25 cellular contexts compared by ENCODE assay signal in genomic region chr2:124836415-124836814, GRCh38.
DNase-seq lines count a peak whose midpoint lies in the region; FAIRE-seq and TF ChIP-seq lines count a peak whose summit lies in the region.
"Had no signal": no experiment of that assay in that cellular context is flagged by ENCODE, and none has a peak within 500 bp of the region (broad histone marks: within the 10 kb centered on the region; RNA-seq: fewer than 3 reads in every experiment).

No MANE protein-coding gene starts in this region.

- H2BK15ac ChIP-seq in mesenchymal stem cell (ENCODE audit: low read depth, poor library complexity, severe bottlenecking): no peak overlapping the region

- no peak overlapping the region for H3K4ac ChIP-seq in mesenchymal stem cell (ENCODE audit: low read depth in 1 of 2, low read length in 2 of 2)

- 0% methylated on average over 1 of the region's 3 CpGs for WGBS in mesenchymal stem cell
- 28% methylated on average over 3 of the region's 3 CpGs for WGBS in prostate gland

- no peak overlapping the region for H3K4me2 ChIP-seq in mesenchymal stem cell (ENCODE audit: low read length, poor library complexity, severe bottlenecking)

- no peaks in the 10 kb centered on the region for H3K4me1 ChIP-seq in mesenchymal stem cell (ENCODE audit: control insufficient read depth, insufficient read depth, low read depth, low read length)
- H3K4me1 ChIP-seq in prostate gland (replicated peaks): no peaks in the 10 kb centered on the region
- H3K4me1 ChIP-seq: body of pancreas had no signal

- no peaks in the 10 kb centered on the region for H3K27me3 Mint-ChIP-seq in endothelial cell (ENCODE audit: unreplicated experiment)
- no peaks in the 10 kb centered on the region for H3K27me3 Mint-ChIP-seq in activated T-helper 1 cell treated with anti-CD3 and anti-CD28 coated beads, Interleukin-12 subunit alpha, Interleukin-12 subunit beta, Interleukin-2, Interleukin-4 antibody, amounts not matched to agents 30 ng/mL and 10 ng/mL and 1 ng/mL, durations not matched to agents 14 hours and 24 hours and 36 hours (ENCODE audit: insufficient read depth)
- H3K27me3 Mint-ChIP-seq: memory B cell; naive thymus-derived CD4-positive, alpha-beta T cell had no signal

- FAIRE-seq in bronchial epithelial cell (lab: Jason Lieb, UNC): no peak

- H3K18ac ChIP-seq in mesenchymal stem cell (ENCODE audit: low read depth in 1 of 2, low read length in 2 of 2): no peak overlapping the region

- no peak overlapping the region for H3K14ac ChIP-seq in mesenchymal stem cell (ENCODE audit: low read length in 2 of 2)

- intact Hi-C loops in activated T-helper 1 cell treated with anti-CD3 and anti-CD28 coated beads, Interleukin-12 subunit alpha, Interleukin-12 subunit beta, Interleukin-2, Interleukin-4 antibody, amounts not matched to agents 30 ng/mL and 10 ng/mL and 1 ng/mL, durations not matched to agents 14 hours and 24 hours and 36 hours (cut with micrococcal nuclease): no loop called here
- intact Hi-C loops in prostate gland (cut with DNase I): no loop called here

- no peak overlapping the region for H2BK120ac ChIP-seq in mesenchymal stem cell (ENCODE audit: low read depth, low read length)

- H3K4me1 Mint-ChIP-seq in endothelial cell (ENCODE audit: unreplicated experiment): no peaks in the 10 kb centered on the region
- H3K4me1 Mint-ChIP-seq in activated T-helper 1 cell treated with anti-CD3 and anti-CD28 coated beads, Interleukin-12 subunit alpha, Interleukin-12 subunit beta, Interleukin-2, Interleukin-4 antibody, amounts not matched to agents 30 ng/mL and 10 ng/mL and 1 ng/mL, durations not matched to agents 14 hours and 24 hours and 36 hours (ENCODE audit: low read depth): no peaks in the 10 kb centered on the region
- H3K4me1 Mint-ChIP-seq: CD4-positive, alpha-beta memory T cell; memory B cell; naive thymus-derived CD4-positive, alpha-beta T cell had no signal

- H3K27me3 ChIP-seq in bronchial epithelial cell (ENCODE audit: control insufficient read depth, insufficient read depth, low read length) (no peaks in the 10 kb centered on the region), mesenchymal stem cell (ENCODE audit: control insufficient read depth in 1 of 2, insufficient read depth in 1 of 2, low read length in 2 of 2) (no peaks in the 10 kb centered on the region), prostate gland (replicated peaks; ENCODE audit: insufficient read depth) (no peaks in the 10 kb centered on the region)
- H3K27me3 ChIP-seq: body of pancreas had no signal

- H2BK5ac ChIP-seq in mesenchymal stem cell (ENCODE audit: low read depth, low read length, poor library complexity, severe bottlenecking): no peak overlapping the region

- no peaks in the 10 kb centered on the region for H3K79me1 ChIP-seq in mesenchymal stem cell (replicated peaks; ENCODE audit: low read length, poor library complexity, severe bottlenecking)

- no peaks in the 10 kb centered on the region for H3K9me3 Mint-ChIP-seq in endothelial cell (ENCODE audit: unreplicated experiment)
- peaks cover 10% of the 10 kb centered on the region for H3K9me3 Mint-ChIP-seq in activated T-helper 1 cell treated with anti-CD3 and anti-CD28 coated beads, Interleukin-12 subunit alpha, Interleukin-12 subunit beta, Interleukin-2, Interleukin-4 antibody, amounts not matched to agents 30 ng/mL and 10 ng/mL and 1 ng/mL, durations not matched to agents 14 hours and 24 hours and 36 hours

- no peak overlapping the region for H3K4me3 Mint-ChIP-seq in endothelial cell (ENCODE audit: unreplicated experiment)
- no peak overlapping the region for H3K4me3 Mint-ChIP-seq in activated T-helper 1 cell treated with anti-CD3 and anti-CD28 coated beads, Interleukin-12 subunit alpha, Interleukin-12 subunit beta, Interleukin-2, Interleukin-4 antibody, amounts not matched to agents 30 ng/mL and 10 ng/mL and 1 ng/mL, durations not matched to agents 14 hours and 24 hours and 36 hours
- H3K4me3 Mint-ChIP-seq: activated T-cell treated with anti-CD3 and anti-CD28 coated beads, Interleukin-2, amount 50 U/mL, for 72 hours; CD4-positive, alpha-beta memory T cell; H9; memory B cell; naive thymus-derived CD4-positive, alpha-beta T cell had no signal

- H3K9ac ChIP-seq in mesenchymal stem cell (ENCODE audit: low read length): no peak overlapping the region

- H3K23ac ChIP-seq in mesenchymal stem cell (ENCODE audit: low read length in 2 of 2): no peak overlapping the region

- H4K8ac ChIP-seq in mesenchymal stem cell (ENCODE audit: low read length): no peak overlapping the region

- no peaks in the 10 kb centered on the region for H3K9me3 ChIP-seq in mesenchymal stem cell (ENCODE audit: control insufficient read depth, low read length)
- H3K9me3 ChIP-seq in prostate gland: no peaks in the 10 kb centered on the region
- H3K9me3 ChIP-seq: body of pancreas had no signal

- H2BK12ac ChIP-seq in mesenchymal stem cell (ENCODE audit: low read length in 2 of 2): no peak overlapping the region

- no peak overlapping the region for H2AFZ ChIP-seq in mesenchymal stem cell (ENCODE audit: low read depth, low read length)

- H3K27ac Mint-ChIP-seq in endothelial cell (ENCODE audit: unreplicated experiment): no peak overlapping the region
- no peak overlapping the region for H3K27ac Mint-ChIP-seq in activated T-helper 1 cell treated with anti-CD3 and anti-CD28 coated beads, Interleukin-12 subunit alpha, Interleukin-12 subunit beta, Interleukin-2, Interleukin-4 antibody, amounts not matched to agents 30 ng/mL and 10 ng/mL and 1 ng/mL, durations not matched to agents 14 hours and 24 hours and 36 hours
- H3K27ac Mint-ChIP-seq: activated T-cell treated with anti-CD3 and anti-CD28 coated beads, Interleukin-2, amount 50 U/mL, for 72 hours; CD4-positive, alpha-beta memory T cell; H9; memory B cell; naive thymus-derived CD4-positive, alpha-beta T cell had no signal

- H3K27ac ChIP-seq in mesenchymal stem cell (ENCODE audit: low read length, poor library complexity, severe bottlenecking): no peak overlapping the region
- no peak overlapping the region for H3K27ac ChIP-seq in prostate gland
- H3K27ac ChIP-seq: body of pancreas had no signal

- H2AK5ac ChIP-seq in mesenchymal stem cell (ENCODE audit: low read length, severe bottlenecking): no peak overlapping the region

- TF ChIP-seq CTCF in AG09319 (IDR thresholded peaks at IDR 0.05; ENCODE audit: low read depth, low read length) (no peak), bronchial epithelial cell (IDR thresholded peaks at IDR 0.05; ENCODE audit: insufficient read depth, low read length, severe bottlenecking) (no peak), endothelial cell (IDR thresholded peaks at IDR 0.05; ENCODE audit: unreplicated experiment) (no peak), prostate gland (IDR thresholded peaks at IDR 0.05) (no peak)

- no peak overlapping the region for H4K91ac ChIP-seq in mesenchymal stem cell (ENCODE audit: low read length)

- no peak for TF ChIP-seq POLR2A in prostate gland (IDR thresholded peaks at IDR 0.05)

- H3K4me3 ChIP-seq in bronchial epithelial cell (ENCODE audit: low read depth, low read length) (no peak overlapping the region), mesenchymal stem cell (ENCODE audit: insufficient read depth in 1 of 2, low read depth in 1 of 2, low read length in 2 of 2) (no peak overlapping the region), prostate gland (no peak overlapping the region)
- H3K4me3 ChIP-seq: body of pancreas had no signal

- H3K36me3 ChIP-seq in bronchial epithelial cell (ENCODE audit: control insufficient read depth, insufficient read depth, low read length): no peaks in the 10 kb centered on the region
- no peaks in the 10 kb centered on the region for H3K36me3 ChIP-seq in mesenchymal stem cell (ENCODE audit: control insufficient read depth in 1 of 2, insufficient read depth in 2 of 2, low read depth in 1 of 2, low read length in 2 of 2)
- no peaks in the 10 kb centered on the region for H3K36me3 ChIP-seq in prostate gland

- H3K36me3 Mint-ChIP-seq in endothelial cell (ENCODE audit: low read depth, unreplicated experiment): no peaks in the 10 kb centered on the region
- no peaks in the 10 kb centered on the region for H3K36me3 Mint-ChIP-seq in activated T-helper 1 cell treated with anti-CD3 and anti-CD28 coated beads, Interleukin-12 subunit alpha, Interleukin-12 subunit beta, Interleukin-2, Interleukin-4 antibody, amounts not matched to agents 30 ng/mL and 10 ng/mL and 1 ng/mL, durations not matched to agents 14 hours and 24 hours and 36 hours (ENCODE audit: low read depth)
- H3K36me3 Mint-ChIP-seq: CD4-positive, alpha-beta memory T cell; memory B cell; naive thymus-derived CD4-positive, alpha-beta T cell had no signal

- DNase-seq in AG09319 (ENCODE audit: extremely low read depth, low read depth) (peak; percentile 5), M059J (ENCODE audit: low read depth) (peak; percentile 90), bronchial epithelial cell (ENCODE audit: low read depth) (peak; percentile 18), mesenchymal stem cell (peak; percentile 81), GF-D8 (lab: John Stamatoyannopoulos, UW) (no peak), endothelial cell (ENCODE audit: low spot score) (no peak), prostate gland (ENCODE audit: low spot score) (no peak)
- DNase-seq in activated T-helper 1 cell treated with anti-CD3 and anti-CD28 coated beads, Interleukin-12 subunit alpha, Interleukin-12 subunit beta, Interleukin-2, Interleukin-4 antibody, amounts not matched to agents 30 ng/mL and 10 ng/mL and 1 ng/mL, durations not matched to agents 14 hours and 24 hours and 36 hours (ENCODE audit: low spot score): no peak
- DNase-seq: activated CD4-positive, alpha-beta T cell treated with anti-CD3 and anti-CD28 coated beads for 48 hours; activated naive CD4-positive, alpha-beta T cell treated with anti-CD3 and anti-CD28 coated beads, Interleukin-2, amount 50 U/mL, for 16 hours; activated T-cell treated with anti-CD3 and anti-CD28 coated beads, Interleukin-2, amount 50 U/mL, for 72 hours; body of pancreas; CD4-positive, alpha-beta memory T cell; GDM1; glutamatergic neuron; H9; MM.1S; naive thymus-derived CD4-positive, alpha-beta T cell; NCI-H1436; NCI-H2171; NCI-H82; right cardiac atrium; SIG-M5; T-helper 1 cell had no signal

Comparison
In these comparisons a context has a peak if more than half of its experiments do, and no peak if none do; other contexts are left out.
1. DNase-seq: peak in AG09319 (single experiment), M059J (single experiment), bronchial epithelial cell (single experiment) and mesenchymal stem cell (single experiment); none in GF-D8 (single experiment), endothelial cell (single experiment), activated T-helper 1 cell treated with anti-CD3 and anti-CD28 coated beads, Interleukin-12 subunit alpha, Interleukin-12 subunit beta, Interleukin-2, Interleukin-4 antibody, amounts not matched to agents 30 ng/mL and 10 ng/mL and 1 ng/mL, durations not matched to agents 14 hours and 24 hours and 36 hours (single experiment) and prostate gland (single experiment).